ENCODE assay signal across 16 cellular contexts in the genomic region with DNA sequence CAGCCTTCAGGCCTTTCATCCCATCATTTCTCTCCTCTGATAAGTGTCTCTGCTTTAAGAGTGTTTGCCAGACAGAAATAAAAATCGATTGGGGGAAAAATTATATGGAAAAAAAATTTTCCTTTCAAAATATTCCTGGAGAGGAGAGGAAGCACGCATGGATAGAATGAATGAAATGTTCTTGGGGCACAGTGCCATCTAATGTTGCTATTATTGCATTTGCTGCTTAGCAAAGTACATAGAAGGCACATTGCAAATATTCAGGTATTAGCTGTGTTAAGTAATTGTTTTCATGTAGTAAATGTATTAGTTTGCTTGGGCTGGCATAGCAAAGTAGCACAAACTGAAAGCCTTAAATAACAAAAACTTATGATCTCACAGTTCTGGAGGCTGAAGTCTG. TPM values are rescaled to one million over a fixed set of nuclear protein-coding genes. Genes with fewer than 3 reads are reported as not detected.
DNase-seq lines count a peak whose midpoint lies in the region; ATAC-seq, FAIRE-seq and TF ChIP-seq lines count a peak whose summit lies in the region.
"Had no signal": no experiment of that assay in that cellular context is flagged by ENCODE, and none has a peak within 500 bp of the region (broad histone marks: within the 10 kb centered on the region; RNA-seq: fewer than 3 reads in every experiment).

No MANE protein-coding gene starts in this region.

- H2AFZ ChIP-seq in fibroblast of lung (ENCODE audit: low read length) = no peak overlapping the region
- no peak overlapping the region for H2AFZ ChIP-seq in smooth muscle cell (ENCODE audit: low read depth)

- H3K27me3 Mint-ChIP-seq in CD8-positive, alpha-beta T cell (ENCODE audit: low read depth) = peaks cover 8% of the 10 kb centered on the region
- H3K27me3 Mint-ChIP-seq: activated CD8-positive, alpha-beta memory T cell treated with anti-CD3 and anti-CD28 coated beads, Interleukin-2, amount 10 ng/mL, durations not matched to agents 7 days and 5 days had no signal

- H3K27ac ChIP-seq in left ventricle myocardium inferior (replicated peaks) (no peak overlapping the region), heart right ventricle (no peak overlapping the region), fibroblast of lung (ENCODE audit: insufficient read depth, low read length) (no peak overlapping the region), smooth muscle cell (ENCODE audit: low read depth) (peak overlapping the region; percentile 76)
- H3K27ac ChIP-seq in CD8-positive, alpha-beta T cell (ENCODE audit: low read depth, low read length) = no peak overlapping the region
- H3K27ac ChIP-seq: prostate gland, stomach had no signal

- H3K36me3 ChIP-seq in left ventricle myocardium inferior = no peaks in the 10 kb centered on the region
- H3K36me3 ChIP-seq in heart right ventricle = no peaks in the 10 kb centered on the region
- H3K36me3 ChIP-seq in fibroblast of lung (ENCODE audit: control insufficient read depth, insufficient read depth, low read length) = no peaks in the 10 kb centered on the region
- no peaks in the 10 kb centered on the region for H3K36me3 ChIP-seq in smooth muscle cell (ENCODE audit: low read depth)
- no peaks in the 10 kb centered on the region for H3K36me3 ChIP-seq in CD8-positive, alpha-beta T cell (ENCODE audit: insufficient read depth, low read length)
- H3K36me3 ChIP-seq: prostate gland, stomach had no signal

- H4K20me1 ChIP-seq in fibroblast of lung (ENCODE audit: control insufficient read depth, extremely low read depth, insufficient read depth, low read length) = no peaks in the 10 kb centered on the region
- H4K20me1 ChIP-seq in smooth muscle cell (ENCODE audit: low read depth) = no peaks in the 10 kb centered on the region

- DNase-seq in left ventricle myocardium inferior = no peak
- DNase-seq in heart right ventricle = no peak
- DNase-seq in RCC 7860 (ENCODE audit: low spot score) = peak; percentile 46
- peak; percentile 22 to 50 for DNase-seq in fibroblast of lung (ENCODE audit: low read depth in 2 of 2)
- DNase-seq in smooth muscle cell (lab: John Stamatoyannopoulos, UW; ENCODE audit: unreplicated experiment) = no peak
- no peak for DNase-seq in CD8-positive, alpha-beta T cell
- DNase-seq: activated CD8-positive, alpha-beta memory T cell treated with anti-CD3 and anti-CD28 coated beads, Interleukin-2, amount 10 ng/mL, durations not matched to agents 7 days and 5 days; DMS153; NCI-H2107; stimulated activated CD4-positive, alpha-beta T cell treated with anti-CD3 and anti-CD28 coated beads, Interleukin-15, amount 100 ng/mL, for 24 hours; stomach; T-helper 2 cell had no signal

- H3K4me3 Mint-ChIP-seq in CD8-positive, alpha-beta T cell = no peak overlapping the region
- H3K4me3 Mint-ChIP-seq: activated CD8-positive, alpha-beta memory T cell treated with anti-CD3 and anti-CD28 coated beads, Interleukin-2, amount 10 ng/mL, durations not matched to agents 7 days and 5 days had no signal

- peaks cover 7% of the 10 kb centered on the region for H3K9me3 Mint-ChIP-seq in CD8-positive, alpha-beta T cell

- H3F3A ChIP-seq in smooth muscle cell (ENCODE audit: low read depth) = peaks cover 18% of the 10 kb centered on the region

- peak; percentile 16 for TF ChIP-seq CTCF in left ventricle myocardium inferior (IDR thresholded peaks at IDR 0.05; ENCODE audit: borderline replicate concordance)
- TF ChIP-seq CTCF in heart right ventricle (IDR thresholded peaks at IDR 0.05) = peak in 3 of 9 donors; percentile 22 to 31 (median 23)
- no peak for TF ChIP-seq CTCF in fibroblast of lung (conservative IDR thresholded peaks at IDR 0.05 in 1 of 2, IDR thresholded peaks at IDR 0.05 in 1 of 2; ENCODE audit: low read depth in 1 of 2, low read length in 2 of 2)
- no peak for TF ChIP-seq CTCF in smooth muscle cell (IDR thresholded peaks at IDR 0.05; ENCODE audit: borderline replicate concordance, insufficient read depth, poor library complexity, severe bottlenecking)
- no peak for TF ChIP-seq CTCF in CD8-positive, alpha-beta T cell (IDR thresholded peaks at IDR 0.05)

- H3K79me2 ChIP-seq in fibroblast of lung (ENCODE audit: control insufficient read depth, insufficient read depth, low read length) = no peaks in the 10 kb centered on the region
- H3K79me2 ChIP-seq in smooth muscle cell (ENCODE audit: low read depth) = no peaks in the 10 kb centered on the region

- 40 to 43% methylated on average over 2 of the region's 2 CpGs for WGBS in heart right ventricle, 2 donors
- WGBS in smooth muscle cell (ENCODE audit: low lambda C conversion rate) = 84% methylated on average over 2 of the region's 2 CpGs

- H3K4me2 ChIP-seq in fibroblast of lung (ENCODE audit: extremely low read depth, insufficient read depth, low read length) (no peak overlapping the region), smooth muscle cell (peak overlapping the region; percentile 71)

- no peaks in the 10 kb centered on the region for H3K36me3 Mint-ChIP-seq in CD8-positive, alpha-beta T cell
- H3K36me3 Mint-ChIP-seq: activated CD8-positive, alpha-beta memory T cell treated with anti-CD3 and anti-CD28 coated beads, Interleukin-2, amount 10 ng/mL, durations not matched to agents 7 days and 5 days had no signal

- H3K4me3 ChIP-seq in left ventricle myocardium inferior = no peak overlapping the region
- H3K4me3 ChIP-seq in heart right ventricle = no peak overlapping the region
- no peak overlapping the region for H3K4me3 ChIP-seq in fibroblast of lung (replicated peaks in 1 of 4; ENCODE audit: control extremely low read depth in 1 of 4, insufficient read depth in 1 of 4, low read depth in 3 of 4, low read length in 4 of 4)
- no peak overlapping the region for H3K4me3 ChIP-seq in smooth muscle cell
- H3K4me3 ChIP-seq in CD8-positive, alpha-beta T cell (ENCODE audit: low read depth, low read length) = no peak overlapping the region
- H3K4me3 ChIP-seq: prostate gland, stomach had no signal

- ATAC-seq in heart right ventricle = no peak
- ATAC-seq in HG02623 (IDR thresholded peaks at IDR 0.05; ENCODE audit: unreplicated experiment) = no peak
- ATAC-seq in GM21529 (IDR thresholded peaks at IDR 0.05; ENCODE audit: unreplicated experiment) = no peak
- ATAC-seq in CD8-positive, alpha-beta T cell = no peak
- ATAC-seq: activated CD8-positive, alpha-beta memory T cell treated with anti-CD3 and anti-CD28 coated beads, Interleukin-2, amount 10 ng/mL, durations not matched to agents 7 days and 5 days had no signal

- H3K9ac ChIP-seq in fibroblast of lung (ENCODE audit: insufficient read depth, low read length) (no peak overlapping the region), smooth muscle cell (ENCODE audit: low read depth) (peak overlapping the region; percentile 4)

- H3K9me3 ChIP-seq in left ventricle myocardium inferior (replicated peaks) (no peaks in the 10 kb centered on the region), heart right ventricle (no peaks in the 10 kb centered on the region), fibroblast of lung (ENCODE audit: control insufficient read depth, insufficient read depth, low read depth, low read length) (no peaks in the 10 kb centered on the region), smooth muscle cell (replicated peaks; ENCODE audit: low read depth) (no peaks in the 10 kb centered on the region)
- H3K9me3 ChIP-seq in CD8-positive, alpha-beta T cell (ENCODE audit: low read length) = no peaks in the 10 kb centered on the region
- H3K9me3 ChIP-seq: prostate gland, stomach had no signal

- no peak overlapping the region for H3K27ac Mint-ChIP-seq in CD8-positive, alpha-beta T cell
- H3K27ac Mint-ChIP-seq: activated CD8-positive, alpha-beta memory T cell treated with anti-CD3 and anti-CD28 coated beads, Interleukin-2, amount 10 ng/mL, durations not matched to agents 7 days and 5 days had no signal

- CTCF ChIA-PET in CD8-positive, alpha-beta T cell (lab: Charles Lee) = no interaction called here

- peak; percentile 57 for FAIRE-seq in RCC 7860 (lab: Jason Lieb, UNC)
- FAIRE-seq: HTR-8/SVneo had no signal

- H3K27me3 ChIP-seq in left ventricle myocardium inferior (ENCODE audit: low read depth) = no peaks in the 10 kb centered on the region
- peaks cover 0 to 7% (median 0%) of the 10 kb centered on the region in 7 donors for H3K27me3 ChIP-seq in heart right ventricle
- H3K27me3 ChIP-seq in fibroblast of lung (ENCODE audit: control insufficient read depth, insufficient read depth, low read length) = no peaks in the 10 kb centered on the region
- H3K27me3 ChIP-seq in smooth muscle cell (ENCODE audit: low read depth) = no peaks in the 10 kb centered on the region
- peaks cover 3% of the 10 kb centered on the region for H3K27me3 ChIP-seq in CD8-positive, alpha-beta T cell (ENCODE audit: insufficient read depth, low read length)

- H3K4me1 ChIP-seq in left ventricle myocardium inferior (no peaks in the 10 kb centered on the region), heart right ventricle (no peaks in the 10 kb centered on the region), fibroblast of lung (ENCODE audit: control insufficient read depth, extremely low read depth, insufficient read depth, low read length) (peaks cover 8% of the 10 kb centered on the region), smooth muscle cell (ENCODE audit: low read depth) (peaks cover 24% of the 10 kb centered on the region)
- H3K4me1 ChIP-seq in CD8-positive, alpha-beta T cell (ENCODE audit: insufficient read depth, low read length) = no peaks in the 10 kb centered on the region
- H3K4me1 ChIP-seq: prostate gland had no signal

- POLR2A ChIA-PET in CD8-positive, alpha-beta T cell (lab: Charles Lee) = interaction anchor here (0.9 kb wide), 1 partner anchor 48 kb away, joined by 3 read pairs; no protein-coding TSS in a partner anchor

- no peaks in the 10 kb centered on the region for H3K4me1 Mint-ChIP-seq in CD8-positive, alpha-beta T cell (ENCODE audit: low read depth)
- H3K4me1 Mint-ChIP-seq: activated CD8-positive, alpha-beta memory T cell treated with anti-CD3 and anti-CD28 coated beads, Interleukin-2, amount 10 ng/mL, durations not matched to agents 7 days and 5 days had no signal

- intact Hi-C loops in left ventricle myocardium inferior (cut with micrococcal nuclease) (no loop called here), heart right ventricle (cut with DNase I) (loop anchor here in 1 of 10 donors (10.0 kb wide), 1 partner anchor 106 kb away; no protein-coding TSS in a partner anchor)
- intact Hi-C loops in CD8-positive, alpha-beta T cell (cut with DNase I, micrococcal nuclease) = no loop called here

RNA-seq across cellular contexts. Expression of a gene that starts 18.1 kb away (rescaled TPM):
- total RNA-seq in left ventricle myocardium inferior (0.03 TPM), heart right ventricle (under 1 TPM in 9 of 10 donors, not detected in 1; 0.02 to 0.81 (median 0.17) TPM), fibroblast of lung (under 0.01 TPM in 1 of 2 replicates, not detected in the other), smooth muscle cell (1.7 and 3.8 TPM in 2 replicates)
- polyA plus RNA-seq in heart right ventricle (under 1 TPM; under 0.01 TPM), fibroblast of lung (under 0.01 and 0.08 TPM in 2 replicates), smooth muscle cell (0.73 and 1.3 TPM in 2 replicates)
- polyA plus RNA-seq in fibroblast of lung (2012) = 0.02 TPM in 1 of 2 replicates, not detected in the other
- polyA minus RNA-seq in fibroblast of lung (ENCODE audit: low replicate concordance) = 0.52 TPM in 1 of 2 replicates, not detected in the other
- not detected for total RNA-seq in CD8-positive, alpha-beta T cell
- total RNA-seq: activated CD8-positive, alpha-beta memory T cell treated with anti-CD3 and anti-CD28 coated beads, Interleukin-2, amount 10 ng/mL, durations not matched to agents 7 days and 5 days had no signal

Comparison
In these comparisons a context has a peak if more than half of its experiments do, and no peak if none do; other contexts are left out.
1. DNase-seq: peak in RCC 7860 (single experiment) and fibroblast of lung (2 of 2); none in left ventricle myocardium inferior (single experiment), heart right ventricle (0 of 2), smooth muscle cell (single experiment) and CD8-positive, alpha-beta T cell (0 of 7).